1 cellular context compared by ENCODE assay signal in the genomic region with DNA sequence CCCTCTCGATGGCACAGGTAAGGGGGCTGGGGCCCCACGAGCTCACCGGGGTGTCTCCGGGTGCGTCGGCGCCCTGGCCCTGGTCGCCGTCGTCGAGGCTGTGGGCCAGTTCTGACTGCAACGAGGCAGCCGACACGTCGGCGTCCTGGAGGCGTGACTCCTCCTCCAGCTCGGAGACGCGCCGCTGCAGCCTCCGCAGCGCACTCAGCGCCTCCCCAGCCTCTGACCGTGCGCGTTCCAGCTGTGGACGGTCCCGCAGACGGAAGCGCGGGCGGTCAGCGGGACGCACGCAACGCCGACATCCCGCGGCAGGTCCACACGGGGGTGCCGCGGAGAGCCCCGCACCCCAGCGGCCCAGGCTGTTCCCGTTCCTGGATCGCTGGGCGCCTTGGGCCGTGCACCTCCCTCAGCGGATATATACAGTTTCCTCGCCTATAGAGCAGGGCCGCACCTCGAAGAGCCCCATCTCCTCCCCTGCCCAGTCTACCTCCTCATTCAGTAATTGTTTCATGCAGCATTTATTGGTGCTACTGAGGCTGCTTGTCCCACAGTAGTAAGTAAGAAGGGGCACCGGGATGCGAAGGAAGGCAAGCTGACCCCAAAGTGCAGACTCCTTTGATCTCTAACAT.
TF ChIP-seq lines count a peak whose summit lies in the region.

No MANE protein-coding gene starts in this region.

TF ChIP-seq in HepG2, 621 proteins besides CTCF, POLR2A, EP300 and RAD21:
- TF ChIP-seq BHLHE40 (IDR thresholded peaks at IDR 0.05; ENCODE audit: low read length), result 0 out of 2 replicates have a peak, but pooled peaks have one; percentile 4
- TF ChIP-seq, protein P1, sequence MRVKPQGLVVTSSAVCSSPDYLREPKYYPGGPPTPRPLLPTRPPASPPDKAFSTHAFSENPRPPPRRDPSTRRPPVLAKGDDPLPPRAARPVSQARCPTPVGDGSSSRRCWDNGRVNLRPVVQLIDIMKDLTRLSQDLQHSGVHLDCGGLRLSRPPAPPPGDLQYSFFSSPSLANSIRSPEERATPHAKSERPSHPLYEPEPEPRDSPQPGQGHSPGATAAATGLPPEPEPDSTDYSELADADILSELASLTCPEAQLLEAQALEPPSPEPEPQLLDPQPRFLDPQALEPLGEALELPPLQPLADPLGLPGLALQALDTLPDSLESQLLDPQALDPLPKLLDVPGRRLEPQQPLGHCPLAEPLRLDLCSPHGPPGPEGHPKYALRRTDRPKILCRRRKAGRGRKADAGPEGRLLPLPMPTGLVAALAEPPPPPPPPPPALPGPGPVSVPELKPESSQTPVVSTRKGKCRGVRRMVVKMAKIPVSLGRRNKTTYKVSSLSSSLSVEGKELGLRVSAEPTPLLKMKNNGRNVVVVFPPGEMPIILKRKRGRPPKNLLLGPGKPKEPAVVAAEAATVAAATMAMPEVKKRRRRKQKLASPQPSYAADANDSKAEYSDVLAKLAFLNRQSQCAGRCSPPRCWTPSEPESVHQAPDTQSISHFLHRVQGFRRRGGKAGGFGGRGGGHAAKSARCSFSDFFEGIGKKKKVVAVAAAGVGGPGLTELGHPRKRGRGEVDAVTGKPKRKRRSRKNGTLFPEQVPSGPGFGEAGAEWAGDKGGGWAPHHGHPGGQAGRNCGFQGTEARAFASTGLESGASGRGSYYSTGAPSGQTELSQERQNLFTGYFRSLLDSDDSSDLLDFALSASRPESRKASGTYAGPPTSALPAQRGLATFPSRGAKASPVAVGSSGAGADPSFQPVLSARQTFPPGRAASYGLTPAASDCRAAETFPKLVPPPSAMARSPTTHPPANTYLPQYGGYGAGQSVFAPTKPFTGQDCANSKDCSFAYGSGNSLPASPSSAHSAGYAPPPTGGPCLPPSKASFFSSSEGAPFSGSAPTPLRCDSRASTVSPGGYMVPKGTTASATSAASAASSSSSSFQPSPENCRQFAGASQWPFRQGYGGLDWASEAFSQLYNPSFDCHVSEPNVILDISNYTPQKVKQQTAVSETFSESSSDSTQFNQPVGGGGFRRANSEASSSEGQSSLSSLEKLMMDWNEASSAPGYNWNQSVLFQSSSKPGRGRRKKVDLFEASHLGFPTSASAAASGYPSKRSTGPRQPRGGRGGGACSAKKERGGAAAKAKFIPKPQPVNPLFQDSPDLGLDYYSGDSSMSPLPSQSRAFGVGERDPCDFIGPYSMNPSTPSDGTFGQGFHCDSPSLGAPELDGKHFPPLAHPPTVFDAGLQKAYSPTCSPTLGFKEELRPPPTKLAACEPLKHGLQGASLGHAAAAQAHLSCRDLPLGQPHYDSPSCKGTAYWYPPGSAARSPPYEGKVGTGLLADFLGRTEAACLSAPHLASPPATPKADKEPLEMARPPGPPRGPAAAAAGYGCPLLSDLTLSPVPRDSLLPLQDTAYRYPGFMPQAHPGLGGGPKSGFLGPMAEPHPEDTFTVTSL (CRISPR knock-in tag; IDR thresholded peaks at IDR 0.05; ENCODE audit: borderline replicate concordance), result no peak
- 0 out of 2 replicates have a peak, but pooled peaks have one; percentile 37 for TF ChIP-seq ZBTB38 (CRISPR knock-in tag; IDR thresholded peaks at IDR 0.05)
- TF ChIP-seq MAZ (IDR thresholded peaks at IDR 0.05; ENCODE audit: borderline replicate concordance, low read depth, low read length), result no peak
- TF ChIP-seq MAZ (CRISPR knock-in tag; IDR thresholded peaks at IDR 0.05; ENCODE audit: low read depth), result 0 out of 2 replicates have a peak, but pooled peaks have one; percentile 23
- 0 out of 2 replicates have a peak, but pooled peaks have one; percentile 52 for TF ChIP-seq ZBTB1 (CRISPR knock-in tag; IDR thresholded peaks at IDR 0.05; ENCODE audit: borderline replicate concordance)
- no peak for TF ChIP-seq ZNF749 (CRISPR knock-in tag; IDR thresholded peaks at IDR 0.05; ENCODE audit: borderline replicate concordance)
- peak; percentile 86 for TF ChIP-seq ZNF777 (CRISPR knock-in tag; IDR thresholded peaks at IDR 0.05)
- TF ChIP-seq, protein P2, sequence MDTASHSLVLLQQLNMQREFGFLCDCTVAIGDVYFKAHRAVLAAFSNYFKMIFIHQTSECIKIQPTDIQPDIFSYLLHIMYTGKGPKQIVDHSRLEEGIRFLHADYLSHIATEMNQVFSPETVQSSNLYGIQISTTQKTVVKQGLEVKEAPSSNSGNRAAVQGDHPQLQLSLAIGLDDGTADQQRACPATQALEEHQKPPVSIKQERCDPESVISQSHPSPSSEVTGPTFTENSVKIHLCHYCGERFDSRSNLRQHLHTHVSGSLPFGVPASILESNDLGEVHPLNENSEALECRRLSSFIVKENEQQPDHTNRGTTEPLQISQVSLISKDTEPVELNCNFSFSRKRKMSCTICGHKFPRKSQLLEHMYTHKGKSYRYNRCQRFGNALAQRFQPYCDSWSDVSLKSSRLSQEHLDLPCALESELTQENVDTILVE (CRISPR knock-in tag; IDR thresholded peaks at IDR 0.05), result no peak
- TF ChIP-seq, protein P3, sequence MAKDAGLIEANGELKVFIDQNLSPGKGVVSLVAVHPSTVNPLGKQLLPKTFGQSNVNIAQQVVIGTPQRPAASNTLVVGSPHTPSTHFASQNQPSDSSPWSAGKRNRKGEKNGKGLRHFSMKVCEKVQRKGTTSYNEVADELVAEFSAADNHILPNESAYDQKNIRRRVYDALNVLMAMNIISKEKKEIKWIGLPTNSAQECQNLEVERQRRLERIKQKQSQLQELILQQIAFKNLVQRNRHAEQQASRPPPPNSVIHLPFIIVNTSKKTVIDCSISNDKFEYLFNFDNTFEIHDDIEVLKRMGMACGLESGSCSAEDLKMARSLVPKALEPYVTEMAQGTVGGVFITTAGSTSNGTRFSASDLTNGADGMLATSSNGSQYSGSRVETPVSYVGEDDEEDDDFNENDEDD (CRISPR knock-in tag; IDR thresholded peaks at IDR 0.05; ENCODE audit: borderline replicate concordance), result peak; percentile 39; the same call in 1 of the 2 replicates
- TF ChIP-seq KDM2A (CRISPR knock-in tag; IDR thresholded peaks at IDR 0.05; ENCODE audit: borderline replicate concordance, low read depth), result peak; percentile 81; the same call in 1 of the 2 replicates
- peak; percentile 95; the same call in 1 of the 2 replicates for TF ChIP-seq EZH2 (conservative IDR thresholded peaks at IDR 0.05; ENCODE audit: low read depth, low read length)
- TF ChIP-seq MBD4 (IDR thresholded peaks at IDR 0.05; ENCODE audit: borderline replicate concordance, low read length), result no peak
- TF ChIP-seq, protein P4, sequence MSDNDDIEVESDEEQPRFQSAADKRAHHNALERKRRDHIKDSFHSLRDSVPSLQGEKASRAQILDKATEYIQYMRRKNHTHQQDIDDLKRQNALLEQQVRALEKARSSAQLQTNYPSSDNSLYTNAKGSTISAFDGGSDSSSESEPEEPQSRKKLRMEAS (IDR thresholded peaks at IDR 0.05), result peak; percentile 76
- no peak for TF ChIP-seq SP2 (CRISPR knock-in tag; IDR thresholded peaks at IDR 0.05)
- no peak for TF ChIP-seq NCOA5 (CRISPR knock-in tag; IDR thresholded peaks at IDR 0.05)
- TF ChIP-seq AGO2 (optimal IDR thresholded peaks at IDR 0.05; ENCODE audit: low read depth, low read length), result peak; percentile 68
- TF ChIP-seq, protein P5, sequence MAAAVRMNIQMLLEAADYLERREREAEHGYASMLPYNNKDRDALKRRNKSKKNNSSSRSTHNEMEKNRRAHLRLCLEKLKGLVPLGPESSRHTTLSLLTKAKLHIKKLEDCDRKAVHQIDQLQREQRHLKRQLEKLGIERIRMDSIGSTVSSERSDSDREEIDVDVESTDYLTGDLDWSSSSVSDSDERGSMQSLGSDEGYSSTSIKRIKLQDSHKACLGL (CRISPR knock-in tag; IDR thresholded peaks at IDR 0.05), result no peak
- TF ChIP-seq RAD51 (IDR thresholded peaks at IDR 0.05; ENCODE audit: borderline replicate concordance), result no peak
- TF ChIP-seq, protein P6, sequence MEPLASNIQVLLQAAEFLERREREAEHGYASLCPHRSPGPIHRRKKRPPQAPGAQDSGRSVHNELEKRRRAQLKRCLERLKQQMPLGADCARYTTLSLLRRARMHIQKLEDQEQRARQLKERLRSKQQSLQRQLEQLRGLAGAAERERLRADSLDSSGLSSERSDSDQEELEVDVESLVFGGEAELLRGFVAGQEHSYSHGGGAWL (CRISPR knock-in tag; IDR thresholded peaks at IDR 0.05), result 0 out of 2 replicates have a peak, but pooled peaks have one; percentile 15
- peak; percentile 18; the same call in 1 of the 2 replicates for TF ChIP-seq ETV5 (CRISPR knock-in tag; IDR thresholded peaks at IDR 0.05; ENCODE audit: borderline replicate concordance)
- peak; percentile 56 for TF ChIP-seq RBFOX2 (IDR thresholded peaks at IDR 0.05; ENCODE audit: low read depth, low read length)
- TF ChIP-seq, protein P7, sequence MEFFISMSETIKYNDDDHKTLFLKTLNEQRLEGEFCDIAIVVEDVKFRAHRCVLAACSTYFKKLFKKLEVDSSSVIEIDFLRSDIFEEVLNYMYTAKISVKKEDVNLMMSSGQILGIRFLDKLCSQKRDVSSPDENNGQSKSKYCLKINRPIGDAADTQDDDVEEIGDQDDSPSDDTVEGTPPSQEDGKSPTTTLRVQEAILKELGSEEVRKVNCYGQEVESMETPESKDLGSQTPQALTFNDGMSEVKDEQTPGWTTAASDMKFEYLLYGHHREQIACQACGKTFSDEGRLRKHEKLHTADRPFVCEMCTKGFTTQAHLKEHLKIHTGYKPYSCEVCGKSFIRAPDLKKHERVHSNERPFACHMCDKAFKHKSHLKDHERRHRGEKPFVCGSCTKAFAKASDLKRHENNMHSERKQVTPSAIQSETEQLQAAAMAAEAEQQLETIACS (CRISPR knock-in tag; IDR thresholded peaks at IDR 0.05), result peak; percentile 56; the same call in 1 of the 2 replicates
- 0 out of 2 replicates have a peak, but pooled peaks have one; percentile 28 for TF ChIP-seq SALL1 (CRISPR knock-in tag; IDR thresholded peaks at IDR 0.05)
- TF ChIP-seq, protein P8, sequence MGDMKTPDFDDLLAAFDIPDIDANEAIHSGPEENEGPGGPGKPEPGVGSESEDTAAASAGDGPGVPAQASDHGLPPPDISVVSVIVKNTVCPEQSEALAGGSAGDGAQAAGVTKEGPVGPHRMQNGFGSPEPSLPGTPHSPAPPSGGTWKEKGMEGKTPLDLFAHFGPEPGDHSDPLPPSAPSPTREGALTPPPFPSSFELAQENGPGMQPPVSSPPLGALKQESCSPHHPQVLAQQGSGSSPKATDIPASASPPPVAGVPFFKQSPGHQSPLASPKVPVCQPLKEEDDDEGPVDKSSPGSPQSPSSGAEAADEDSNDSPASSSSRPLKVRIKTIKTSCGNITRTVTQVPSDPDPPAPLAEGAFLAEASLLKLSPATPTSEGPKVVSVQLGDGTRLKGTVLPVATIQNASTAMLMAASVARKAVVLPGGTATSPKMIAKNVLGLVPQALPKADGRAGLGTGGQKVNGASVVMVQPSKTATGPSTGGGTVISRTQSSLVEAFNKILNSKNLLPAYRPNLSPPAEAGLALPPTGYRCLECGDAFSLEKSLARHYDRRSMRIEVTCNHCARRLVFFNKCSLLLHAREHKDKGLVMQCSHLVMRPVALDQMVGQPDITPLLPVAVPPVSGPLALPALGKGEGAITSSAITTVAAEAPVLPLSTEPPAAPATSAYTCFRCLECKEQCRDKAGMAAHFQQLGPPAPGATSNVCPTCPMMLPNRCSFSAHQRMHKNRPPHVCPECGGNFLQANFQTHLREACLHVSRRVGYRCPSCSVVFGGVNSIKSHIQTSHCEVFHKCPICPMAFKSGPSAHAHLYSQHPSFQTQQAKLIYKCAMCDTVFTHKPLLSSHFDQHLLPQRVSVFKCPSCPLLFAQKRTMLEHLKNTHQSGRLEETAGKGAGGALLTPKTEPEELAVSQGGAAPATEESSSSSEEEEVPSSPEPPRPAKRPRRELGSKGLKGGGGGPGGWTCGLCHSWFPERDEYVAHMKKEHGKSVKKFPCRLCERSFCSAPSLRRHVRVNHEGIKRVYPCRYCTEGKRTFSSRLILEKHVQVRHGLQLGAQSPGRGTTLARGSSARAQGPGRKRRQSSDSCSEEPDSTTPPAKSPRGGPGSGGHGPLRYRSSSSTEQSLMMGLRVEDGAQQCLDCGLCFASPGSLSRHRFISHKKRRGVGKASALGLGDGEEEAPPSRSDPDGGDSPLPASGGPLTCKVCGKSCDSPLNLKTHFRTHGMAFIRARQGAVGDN (CRISPR knock-in tag; IDR thresholded peaks at IDR 0.05), result peak; percentile 88
- TF ChIP-seq MTF2 (CRISPR knock-in tag; IDR thresholded peaks at IDR 0.05; ENCODE audit: borderline replicate concordance), result peak; percentile 85; the same call in 1 of the 2 replicates
- no peak for TF ChIP-seq TBX3 (IDR thresholded peaks at IDR 0.05; ENCODE audit: borderline replicate concordance)
- TF ChIP-seq HNRNPLL (IDR thresholded peaks at IDR 0.05; ENCODE audit: low read depth, low read length, poor library complexity, severe bottlenecking), result peak; percentile 66
- TF ChIP-seq GABPB1 (CRISPR knock-in tag; IDR thresholded peaks at IDR 0.05), result peak; percentile 27; the same call in 1 of the 2 replicates
- TF ChIP-seq, protein P9, sequence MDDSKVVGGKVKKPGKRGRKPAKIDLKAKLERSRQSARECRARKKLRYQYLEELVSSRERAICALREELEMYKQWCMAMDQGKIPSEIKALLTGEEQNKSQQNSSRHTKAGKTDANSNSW (CRISPR knock-in tag; IDR thresholded peaks at IDR 0.05; ENCODE audit: borderline replicate concordance), result no peak
- 0 out of 4 replicates have a peak, but pooled peaks of 1 of the 2 experiments have one; percentile 4 for TF ChIP-seq NR2F1 (CRISPR knock-in tag; IDR thresholded peaks at IDR 0.05)
- TF ChIP-seq JUND (CRISPR knock-in tag; IDR thresholded peaks at IDR 0.05), result no peak
- TF ChIP-seq NKX3-1 (CRISPR knock-in tag; IDR thresholded peaks at IDR 0.05), result no peak
- 0 out of 2 replicates have a peak, but pooled peaks have one; percentile 52 for TF ChIP-seq ZSCAN21 (CRISPR knock-in tag; IDR thresholded peaks at IDR 0.05; ENCODE audit: borderline replicate concordance)
- peak; percentile 87 for TF ChIP-seq AGO1 (IDR thresholded peaks at IDR 0.05; ENCODE audit: low read depth, low read length, poor library complexity, severe bottlenecking)
- TF ChIP-seq HNF4G (IDR thresholded peaks at IDR 0.05; ENCODE audit: borderline replicate concordance, low read depth, low read length), result no peak
- TF ChIP-seq HNF4G (CRISPR knock-in tag; IDR thresholded peaks at IDR 0.05; ENCODE audit: borderline replicate concordance, low read depth), result no peak
- TF ChIP-seq GZF1 (CRISPR knock-in tag; IDR thresholded peaks at IDR 0.05), result no peak
- TF ChIP-seq, protein P10, sequence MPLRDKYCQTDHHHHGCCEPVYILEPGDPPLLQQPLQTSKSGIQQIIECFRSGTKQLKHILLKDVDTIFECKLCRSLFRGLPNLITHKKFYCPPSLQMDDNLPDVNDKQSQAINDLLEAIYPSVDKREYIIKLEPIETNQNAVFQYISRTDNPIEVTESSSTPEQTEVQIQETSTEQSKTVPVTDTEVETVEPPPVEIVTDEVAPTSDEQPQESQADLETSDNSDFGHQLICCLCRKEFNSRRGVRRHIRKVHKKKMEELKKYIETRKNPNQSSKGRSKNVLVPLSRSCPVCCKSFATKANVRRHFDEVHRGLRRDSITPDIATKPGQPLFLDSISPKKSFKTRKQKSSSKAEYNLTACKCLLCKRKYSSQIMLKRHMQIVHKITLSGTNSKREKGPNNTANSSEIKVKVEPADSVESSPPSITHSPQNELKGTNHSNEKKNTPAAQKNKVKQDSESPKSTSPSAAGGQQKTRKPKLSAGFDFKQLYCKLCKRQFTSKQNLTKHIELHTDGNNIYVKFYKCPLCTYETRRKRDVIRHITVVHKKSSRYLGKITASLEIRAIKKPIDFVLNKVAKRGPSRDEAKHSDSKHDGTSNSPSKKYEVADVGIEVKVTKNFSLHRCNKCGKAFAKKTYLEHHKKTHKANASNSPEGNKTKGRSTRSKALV (CRISPR knock-in tag; IDR thresholded peaks at IDR 0.05), result peak; percentile 86
- TF ChIP-seq NCOR1 (IDR thresholded peaks at IDR 0.05; ENCODE audit: borderline replicate concordance, low read length), result no peak
